ENCODE assay signal across 1 cellular context in the genomic region with DNA sequence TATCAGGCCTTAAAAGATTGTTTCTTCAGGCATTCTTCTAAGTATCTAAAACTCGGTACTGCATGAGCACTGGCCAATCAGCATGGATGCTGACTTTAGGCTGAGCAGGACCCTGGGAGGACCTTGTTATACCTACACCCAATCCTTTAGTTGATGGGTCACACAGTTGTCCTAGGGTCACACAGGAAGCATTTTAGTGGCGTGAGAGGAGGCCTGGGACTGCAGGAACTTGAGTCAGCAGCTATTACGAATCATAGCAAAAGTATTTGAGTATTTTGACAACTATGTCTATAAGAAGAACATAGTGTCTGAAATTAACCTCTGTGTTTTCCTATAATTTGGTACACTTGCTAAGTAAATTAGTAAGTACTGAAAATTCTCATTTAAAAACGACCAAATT.
TF ChIP-seq lines count a peak whose summit lies in the region.

No MANE protein-coding gene starts in this region.

TF ChIP-seq in GM23338, 12 proteins besides CTCF, POLR2A, EP300 and RAD21 (continued from another document):
- TF ChIP-seq, protein P1, sequence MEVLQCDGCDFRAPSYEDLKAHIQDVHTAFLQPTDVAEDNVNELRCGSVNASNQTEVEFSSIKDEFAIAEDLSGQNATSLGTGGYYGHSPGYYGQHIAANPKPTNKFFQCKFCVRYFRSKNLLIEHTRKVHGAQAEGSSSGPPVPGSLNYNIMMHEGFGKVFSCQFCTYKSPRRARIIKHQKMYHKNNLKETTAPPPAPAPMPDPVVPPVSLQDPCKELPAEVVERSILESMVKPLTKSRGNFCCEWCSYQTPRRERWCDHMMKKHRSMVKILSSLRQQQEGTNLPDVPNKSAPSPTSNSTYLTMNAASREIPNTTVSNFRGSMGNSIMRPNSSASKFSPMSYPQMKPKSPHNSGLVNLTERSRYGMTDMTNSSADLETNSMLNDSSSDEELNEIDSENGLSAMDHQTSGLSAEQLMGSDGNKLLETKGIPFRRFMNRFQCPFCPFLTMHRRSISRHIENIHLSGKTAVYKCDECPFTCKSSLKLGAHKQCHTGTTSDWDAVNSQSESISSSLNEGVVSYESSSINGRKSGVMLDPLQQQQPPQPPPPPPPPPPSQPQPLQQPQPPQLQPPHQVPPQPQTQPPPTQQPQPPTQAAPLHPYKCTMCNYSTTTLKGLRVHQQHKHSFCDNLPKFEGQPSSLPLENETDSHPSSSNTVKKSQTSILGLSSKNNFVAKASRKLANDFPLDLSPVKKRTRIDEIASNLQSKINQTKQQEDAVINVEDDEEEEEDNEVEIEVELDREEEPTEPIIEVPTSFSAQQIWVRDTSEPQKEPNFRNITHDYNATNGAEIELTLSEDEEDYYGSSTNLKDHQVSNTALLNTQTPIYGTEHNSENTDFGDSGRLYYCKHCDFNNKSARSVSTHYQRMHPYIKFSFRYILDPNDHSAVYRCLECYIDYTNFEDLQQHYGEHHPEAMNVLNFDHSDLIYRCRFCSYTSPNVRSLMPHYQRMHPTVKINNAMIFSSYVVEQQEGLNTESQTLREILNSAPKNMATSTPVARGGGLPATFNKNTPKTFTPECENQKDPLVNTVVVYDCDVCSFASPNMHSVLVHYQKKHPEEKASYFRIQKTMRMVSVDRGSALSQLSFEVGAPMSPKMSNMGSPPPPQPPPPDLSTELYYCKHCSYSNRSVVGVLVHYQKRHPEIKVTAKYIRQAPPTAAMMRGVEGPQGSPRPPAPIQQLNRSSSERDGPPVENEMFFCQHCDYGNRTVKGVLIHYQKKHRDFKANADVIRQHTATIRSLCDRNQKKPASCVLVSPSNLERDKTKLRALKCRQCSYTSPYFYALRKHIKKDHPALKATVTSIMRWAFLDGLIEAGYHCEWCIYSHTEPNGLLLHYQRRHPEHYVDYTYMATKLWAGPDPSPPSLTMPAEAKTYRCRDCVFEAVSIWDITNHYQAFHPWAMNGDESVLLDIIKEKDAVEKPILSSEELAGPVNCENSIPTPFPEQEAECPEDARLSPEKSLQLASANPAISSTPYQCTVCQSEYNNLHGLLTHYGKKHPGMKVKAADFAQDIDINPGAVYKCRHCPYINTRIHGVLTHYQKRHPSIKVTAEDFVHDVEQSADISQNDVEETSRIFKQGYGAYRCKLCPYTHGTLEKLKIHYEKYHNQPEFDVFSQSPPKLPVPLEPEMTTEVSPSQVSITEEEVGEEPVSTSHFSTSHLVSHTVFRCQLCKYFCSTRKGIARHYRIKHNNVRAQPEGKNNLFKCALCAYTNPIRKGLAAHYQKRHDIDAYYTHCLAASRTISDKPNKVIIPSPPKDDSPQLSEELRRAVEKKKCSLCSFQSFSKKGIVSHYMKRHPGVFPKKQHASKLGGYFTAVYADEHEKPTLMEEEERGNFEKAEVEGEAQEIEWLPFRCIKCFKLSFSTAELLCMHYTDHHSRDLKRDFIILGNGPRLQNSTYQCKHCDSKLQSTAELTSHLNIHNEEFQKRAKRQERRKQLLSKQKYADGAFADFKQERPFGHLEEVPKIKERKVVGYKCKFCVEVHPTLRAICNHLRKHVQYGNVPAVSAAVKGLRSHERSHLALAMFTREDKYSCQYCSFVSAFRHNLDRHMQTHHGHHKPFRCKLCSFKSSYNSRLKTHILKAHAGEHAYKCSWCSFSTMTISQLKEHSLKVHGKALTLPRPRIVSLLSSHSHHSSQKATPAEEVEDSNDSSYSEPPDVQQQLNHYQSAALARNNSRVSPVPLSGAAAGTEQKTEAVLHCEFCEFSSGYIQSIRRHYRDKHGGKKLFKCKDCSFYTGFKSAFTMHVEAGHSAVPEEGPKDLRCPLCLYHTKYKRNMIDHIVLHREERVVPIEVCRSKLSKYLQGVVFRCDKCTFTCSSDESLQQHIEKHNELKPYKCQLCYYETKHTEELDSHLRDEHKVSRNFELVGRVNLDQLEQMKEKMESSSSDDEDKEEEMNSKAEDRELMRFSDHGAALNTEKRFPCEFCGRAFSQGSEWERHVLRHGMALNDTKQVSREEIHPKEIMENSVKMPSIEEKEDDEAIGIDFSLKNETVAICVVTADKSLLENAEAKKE (CRISPR knock-in tag; IDR thresholded peaks at IDR 0.05) = no peak
- no peak for TF ChIP-seq JUNB (IDR thresholded peaks at IDR 0.05; ENCODE audit: unreplicated experiment)
- TF ChIP-seq STAT1 (IDR thresholded peaks at IDR 0.05; ENCODE audit: unreplicated experiment) = no peak
